ENCODE assay signal across 1 cellular context in genomic region chr1:8458607-8459006, GRCh38.
TF ChIP-seq lines count a peak whose summit lies in the region.

No MANE protein-coding gene starts in this region.

TF ChIP-seq in GM23338, 12 proteins besides CTCF, POLR2A, EP300 and RAD21 (continued from another document):
- TF ChIP-seq ZNF462 (CRISPR knock-in tag; IDR thresholded peaks at IDR 0.05) (no peak), REST (IDR thresholded peaks at IDR 0.05; ENCODE audit: unreplicated experiment) (no peak), STAT1 (IDR thresholded peaks at IDR 0.05; ENCODE audit: unreplicated experiment) (no peak), JUNB (IDR thresholded peaks at IDR 0.05; ENCODE audit: unreplicated experiment) (no peak), CREB1 (CRISPR knock-in tag; IDR thresholded peaks at IDR 0.05; ENCODE audit: low read depth) (no peak), ETS1 (IDR thresholded peaks at IDR 0.05) (no peak), ZNF331 (CRISPR knock-in tag; IDR thresholded peaks at IDR 0.05; ENCODE audit: low read depth) (no peak), NANOG (IDR thresholded peaks at IDR 0.05; ENCODE audit: borderline replicate concordance) (no peak)
